Comparison of ENCODE assay signal across 8 cellular contexts in the genomic region with DNA sequence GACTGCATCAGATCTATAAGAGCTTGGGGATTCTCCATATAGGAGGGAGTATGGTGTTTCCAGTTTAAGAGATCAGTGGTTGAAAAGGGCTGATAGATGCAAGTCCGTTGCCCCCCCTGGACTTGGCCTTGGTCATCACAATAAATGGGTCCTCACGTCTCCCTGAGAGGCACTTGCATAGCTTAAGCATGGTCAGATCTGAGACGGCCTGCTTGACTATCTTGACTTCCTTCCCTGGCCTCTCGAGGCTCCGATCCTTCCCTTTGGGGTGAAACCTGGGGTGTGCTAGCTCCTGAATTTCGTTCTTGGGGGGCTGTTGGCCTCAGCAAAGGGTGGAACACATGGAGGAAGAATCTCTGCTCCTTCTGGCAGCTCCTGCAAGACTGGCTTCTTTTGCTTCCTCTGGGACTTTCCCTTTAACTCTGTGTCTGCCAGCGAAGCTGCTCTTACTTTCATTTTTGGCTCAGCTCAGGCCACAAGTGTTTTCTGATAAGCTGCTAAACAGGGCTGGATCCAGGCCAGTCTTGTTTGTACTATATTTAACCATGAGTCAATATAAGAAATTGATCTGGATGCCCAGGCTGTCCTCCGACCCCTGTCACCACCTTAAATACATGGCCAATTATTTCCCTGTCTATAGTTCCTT. TPM values are rescaled to one million over a fixed set of nuclear protein-coding genes. Genes with fewer than 3 reads are reported as not detected.
DNase-seq lines count a peak whose midpoint lies in the region; ATAC-seq, FAIRE-seq and TF ChIP-seq lines count a peak whose summit lies in the region.

No MANE protein-coding gene starts in this region.

- TF ChIP-seq CTCF in MM.1S (IDR thresholded peaks at IDR 0.05; ENCODE audit: low read length) (no peak), GM12878 (IDR thresholded peaks at IDR 0.05 in 2 of 3, conservative IDR thresholded peaks at IDR 0.05 in 1 of 3; ENCODE audit: control insufficient read depth in 2 of 3, extremely low read depth in 1 of 3, insufficient read depth in 1 of 3, low read depth in 3 of 3, low read length in 3 of 3) (no peak), transverse colon (IDR thresholded peaks at IDR 0.05) (no peak)

- WGBS in GM12878 (ENCODE audit: insufficient coverage, insufficient replicate concordance, low lambda C conversion rate, missing lambda C conversion rate), result 2% methylated on average over 8 of the region's 8 CpGs
- 24% methylated on average over 8 of the region's 8 CpGs; no CpG with 5 or more reads in 1 of the 2 donors for WGBS in transverse colon (ENCODE audit: low coverage in 1 of 2), 2 donors

- H3K4me3 ChIP-seq in MM.1S (ENCODE audit: low read length) (peak overlapping the region; percentile 38; the same call in 1 of the 2 replicates), GM12878 (peak overlapping the region; percentile 38; the same call in 1 of the 2 replicates), transverse colon (peak overlapping the region in 1 of 4 donors; percentile 39)

- BruUV-seq in GM12878 (replicated peaks; lab: Mats Ljungman, UMichigan), result no TSS peak

- RAD21 ChIA-PET in GM12878 (lab: Charles Lee; ENCODE audit: unreplicated experiment), result interaction anchor here (1.0 to 1.4 kb wide), 5 partner anchors 10 to 54 kb away, joined by 3 to 5 read pairs (median 4); partner anchors contain the start of genes ZNF32 and ZNF485

- H3K4me1 ChIP-seq in MM.1S (ENCODE audit: low read length) (peaks cover 9% of the 10 kb centered on the region), GM12878 (ENCODE audit: control insufficient read depth, insufficient read depth, low read length) (peaks cover 23% of the 10 kb centered on the region), transverse colon (peaks cover 0 to 14% (median 4%) of the 10 kb centered on the region in 4 donors)

- peak overlapping the region in 5 of 6 donors; percentile 6 to 92 (median 82) for H3K27ac Mint-ChIP-seq in naive B cell

- ATAC-seq in GM18499 (IDR thresholded peaks at IDR 0.05; ENCODE audit: insufficient read depth, unreplicated experiment), result peak; percentile 95
- peak; percentile 92 for ATAC-seq in GM21786 (IDR thresholded peaks at IDR 0.05; ENCODE audit: unreplicated experiment)
- ATAC-seq in GM12878, result peak; percentile 95
- peak; percentile 92 to 93 for ATAC-seq in naive B cell (ENCODE audit: low read depth in 2 of 2)

- H3K9ac ChIP-seq in MM.1S (ENCODE audit: low read length) (no peak overlapping the region), GM12878 (ENCODE audit: control insufficient read depth, insufficient read depth, low read length) (peak overlapping the region; percentile 56; the same call in 1 of the 2 replicates)

- H3K27me3 ChIP-seq in MM.1S (replicated peaks; ENCODE audit: insufficient read depth, low read length) (peaks cover 20% of the 10 kb centered on the region), GM12878 (replicated peaks in 1 of 2; ENCODE audit: control insufficient read depth in 2 of 2, insufficient read depth in 2 of 2, low read length in 1 of 2) (no peaks in the 10 kb centered on the region), transverse colon (no peaks in the 10 kb centered on the region)

- no peak overlapping the region for H3K27ac ChIP-seq in MM.1S (ENCODE audit: low read length)
- peak overlapping the region; percentile 91 for H3K27ac ChIP-seq in GM12878 (ENCODE audit: control insufficient read depth, insufficient read depth)
- no peak overlapping the region for H3K27ac ChIP-seq in transverse colon

- peaks cover 0 to 15% of the 10 kb centered on the region in 2 donors for H3K36me3 Mint-ChIP-seq in naive B cell

- CTCF ChIA-PET in GM12878 (lab: Yijun Ruan, JAX), result interaction anchor here (1.0 to 1.5 kb wide), 7 partner anchors 9 to 77 kb away, joined by 3 to 4 read pairs (median 3); no protein-coding TSS in a partner anchor

- TF ChIP-seq EP300 in GM12878 (IDR thresholded peaks at IDR 0.05; ENCODE audit: borderline replicate concordance in 1 of 2, control insufficient read depth in 1 of 2, low read depth in 2 of 2, low read length in 2 of 2), result 0 out of 4 replicates have a peak, but pooled peaks of 1 of the 2 experiments have one; percentile 25
- no peak for TF ChIP-seq EP300 in transverse colon (IDR thresholded peaks at IDR 0.05; ENCODE audit: low read depth)

- H3K9me3 ChIP-seq in MM.1S (replicated peaks; ENCODE audit: insufficient read depth, low read length) (no peaks in the 10 kb centered on the region), GM12878 (replicated peaks; ENCODE audit: control insufficient read depth, insufficient read depth, low read length) (peaks cover 8% of the 10 kb centered on the region), transverse colon (no peaks in the 10 kb centered on the region)

- SMC1A ChIA-PET in GM12878 (lab: Charles Lee; ENCODE audit: uncharacterized antibody, unreplicated experiment), result interaction anchor here (0.7 to 2.5 kb wide), 6 partner anchors 9 to 54 kb away, joined by 3 to 18 read pairs (median 5); partner anchors contain the start of genes ZNF32 and ZNF485

- in situ Hi-C loops in GM12878 (cut with MboI) (no loop called here), transverse colon (cut with MboI; ENCODE audit: low pct_ligation_motif_present in 1 of 4, low pct_unique_long_range_greater_than_20kb in 1 of 4, low sequenced_read_pairs in 3 of 4) (no loop called here)

- H3K4me2 ChIP-seq in MM.1S (ENCODE audit: low read depth, low read length) (peak overlapping the region; percentile 48), GM12878 (ENCODE audit: control insufficient read depth, insufficient read depth) (peak overlapping the region; percentile 67)

- no peaks in the 10 kb centered on the region for H3K79me2 ChIP-seq in MM.1S (ENCODE audit: low read length)
- H3K79me2 ChIP-seq in GM12878 (ENCODE audit: control insufficient read depth, insufficient read depth, low read length), result no peaks in the 10 kb centered on the region

- H3K9me3 Mint-ChIP-seq in naive B cell, result peaks cover 0 to 12% (median 4%) of the 10 kb centered on the region in 7 donors

- no peaks in the 10 kb centered on the region for H4K20me1 ChIP-seq in MM.1S (ENCODE audit: insufficient read depth, low read length)
- no peaks in the 10 kb centered on the region for H4K20me1 ChIP-seq in GM12878 (ENCODE audit: control insufficient read depth, insufficient read depth)

- H3K4me3 Mint-ChIP-seq in naive B cell, result peak overlapping the region; percentile 66 to 97 (median 90)

- H3K4me1 Mint-ChIP-seq in naive B cell, result peaks cover 19 to 29% (median 26%) of the 10 kb centered on the region in 3 donors

- DNase-seq in MM.1S, result peak; percentile 78
- peak; percentile 84 for DNase-seq in GM12878 (ENCODE audit: low read depth, low spot score)
- DNase-seq in naive B cell, result no peak
- no peak for DNase-seq in DMS153 treated with DMSO at 0.1 percent for 48 hours (lab: John Stamatoyannopoulos, UW; ENCODE audit: unreplicated experiment)
- no peak for DNase-seq in NCI-H2196 treated with DMSO at 0.1 percent for 48 hours (lab: John Stamatoyannopoulos, UW; ENCODE audit: unreplicated experiment)
- DNase-seq in transverse colon, result no peak

- TF ChIP-seq RAD21 in GM12878 (IDR thresholded peaks at IDR 0.05; ENCODE audit: insufficient read depth, low read depth, low read length), result 0 out of 2 replicates have a peak, but pooled peaks have one; percentile 4

- TF ChIP-seq POLR2A in GM12878 (IDR thresholded peaks at IDR 0.05; ENCODE audit: low read depth, low read length), result no peak
- TF ChIP-seq POLR2A in transverse colon (IDR thresholded peaks at IDR 0.05), result no peak

- peaks cover 0 to 2% (median 0%) of the 10 kb centered on the region in 3 donors for H3K27me3 Mint-ChIP-seq in naive B cell

- POLR2A ChIA-PET in GM12878 (lab: Charles Lee), result interaction anchor here (0.6 to 1.0 kb wide), 2 partner anchors 13 to 54 kb away, joined by 3 read pairs; no protein-coding TSS in a partner anchor

- H3K36me3 ChIP-seq in MM.1S (replicated peaks; ENCODE audit: insufficient read depth, low read length) (no peaks in the 10 kb centered on the region), GM12878 (ENCODE audit: control insufficient read depth in 2 of 2, insufficient read depth in 2 of 2, low read length in 1 of 2) (no peaks in the 10 kb centered on the region), transverse colon (no peaks in the 10 kb centered on the region)

- FAIRE-seq in GM12878 (lab: Jason Lieb, UNC), result peak; percentile 93

- H3F3A ChIP-seq in MM.1S (ENCODE audit: insufficient read depth, low read length), result peaks cover 4% of the 10 kb centered on the region; the same call in 1 of the 2 replicates

- no peaks in the 10 kb centered on the region for H3K9me2 ChIP-seq in MM.1S (replicated peaks; ENCODE audit: insufficient read depth, low read length)

- intact Hi-C loops in GM12878 (cut with micrococcal nuclease; ENCODE audit: unreplicated experiment), result loop anchor here (5.0 kb wide), 1 partner anchor 188 kb away; the partner anchor contains the start of gene HNRNPF
- intact Hi-C loops in transverse colon (cut with DNase I; ENCODE audit: low total_unique reads), result no loop called here

- 0 out of 2 replicates have a peak overlapping the region, but pooled peaks have one; percentile 30 for H2AFZ ChIP-seq in MM.1S (ENCODE audit: low read length)
- peak overlapping the region; percentile 31 for H2AFZ ChIP-seq in GM12878 (ENCODE audit: control insufficient read depth, low read depth, low read length)

RNA-seq across cellular contexts. Expression of gene ZNF485, which starts 11.2 kb away (rescaled TPM):
- total RNA-seq in GM12878 (2013; cell fraction: nucleolus; rRNA removed), result 39.2 and 44.9 TPM in 2 replicates
- 4.3 and 4.6 TPM in 2 replicates for total RNA-seq in GM12878 (2014; rRNA removed)
- total RNA-seq in GM12878 (2014; rRNA removed; fragmentation: Illumina TruSeq; extraction: Trizol), result 7.5 and 7.6 TPM in 2 replicates
- 4.1 and 5.4 TPM in 2 replicates for total RNA-seq in GM12878 (2021)
- 1.3 TPM for polyA plus RNA-seq in GM12878 (2011; ENCODE audit: low read depth)
- 7.2 and 9.8 TPM in 2 replicates for polyA plus RNA-seq in GM12878 (2011; rRNA removed)
- 7.1 and 8.3 TPM in 2 replicates for polyA plus RNA-seq in GM12878 (2011; cell fraction: cytosol; rRNA removed)
- polyA plus RNA-seq in GM12878 (2011; cell fraction: nucleus; rRNA removed), result 6.4 and 9.4 TPM in 2 replicates
- 1.5 and 3.2 TPM in 2 replicates for polyA plus RNA-seq in GM12878 (2012)
- polyA plus RNA-seq in GM12878 (2014; fragmentation: Illumina TruSeq; extraction: Trizol), result 5.2 and 5.7 TPM in 2 replicates
- 1 to 10 TPM; 4.2 TPM for polyA plus RNA-seq in GM12878 (2014; fragmentation: Nextera tagmentation; extraction: Ambion mirVana)
- 4.4 and 4.8 TPM in 2 replicates for polyA plus RNA-seq in GM12878 (2014; rRNA removed)
- 1 to 10 TPM; 3.2 to 5.7 TPM for polyA plus RNA-seq in GM12878 (2016; fragmentation: Nextera tagmentation; extraction: Ambion mirVana)
- 11.6 and 13.5 TPM in 2 replicates for polyA minus RNA-seq in GM12878 (2011; rRNA and poly(A)+ RNA removed)
- polyA minus RNA-seq in GM12878 (2011; cell fraction: cytosol; rRNA and poly(A)+ RNA removed), result 2.9 and 4.6 TPM in 2 replicates
- 11.4 and 21.2 TPM in 2 replicates for polyA minus RNA-seq in GM12878 (2011; cell fraction: nucleus; rRNA and poly(A)+ RNA removed)
- 1 to 10 TPM; 3.7 to 9.4 (median 7.4) TPM for polyA plus RNA-seq in naive B cell (ENCODE audit: low read depth in 6 of 6)
- 1 to 10 TPM in 2 of 4 donors, not detected in 2; 1.4 to 4.1 TPM for total RNA-seq in transverse colon

RNA-seq across cellular contexts. Expression of gene ZNF239, which starts 20.7 kb away (rescaled TPM):
- 1.6 and 1.9 TPM in 2 replicates for total RNA-seq in GM12878 (2013; cell fraction: nucleolus; rRNA removed)
- total RNA-seq in GM12878 (2014; rRNA removed) (0.33 and 0.68 TPM in 2 replicates), GM12878 (2014; rRNA removed; fragmentation: Illumina TruSeq; extraction: Trizol) (0.46 and 0.72 TPM in 2 replicates), GM12878 (2021) (0.35 and 0.51 TPM in 2 replicates), transverse colon (1 to 10 TPM; 1.4 to 8.2 (median 3.6) TPM)
- polyA plus RNA-seq in GM12878 (2011; ENCODE audit: low read depth), result 0.39 TPM
- polyA plus RNA-seq in GM12878 (2011; rRNA removed) (0.12 and 0.13 TPM in 2 replicates), GM12878 (2014; fragmentation: Illumina TruSeq; extraction: Trizol) (0.73 and 0.98 TPM in 2 replicates), GM12878 (2014; fragmentation: Nextera tagmentation; extraction: Ambion mirVana) (under 1 TPM; 0.33 to 0.35 TPM), GM12878 (2014; rRNA removed) (0.26 and 0.49 TPM in 2 replicates), GM12878 (2016; fragmentation: Nextera tagmentation; extraction: Ambion mirVana) (under 1 TPM; 0.35 to 0.75 TPM), naive B cell (ENCODE audit: low read depth in 6 of 6) (10 to 100 TPM in 1 of 6 donors, 1 to 10 TPM in 5; 1.9 to 14.1 (median 3.0) TPM)
- polyA plus RNA-seq in GM12878 (2011; cell fraction: cytosol; rRNA removed), result 0.03 and 0.07 TPM in 2 replicates
- polyA plus RNA-seq in GM12878 (2011; cell fraction: nucleus; rRNA removed), result not detected in 2 replicates
- 0.28 and 0.39 TPM in 2 replicates for polyA plus RNA-seq in GM12878 (2012)
- polyA minus RNA-seq in GM12878 (2011; rRNA and poly(A)+ RNA removed), result 0.10 TPM in 1 of 2 replicates, not detected in the other
- not detected in 2 replicates for polyA minus RNA-seq in GM12878 (2011; cell fraction: cytosol; rRNA and poly(A)+ RNA removed)
- polyA minus RNA-seq in GM12878 (2011; cell fraction: nucleus; rRNA and poly(A)+ RNA removed), result not detected in 2 replicates

RNA-seq across cellular contexts. Expression of gene ZNF32, which starts 53.6 kb away (rescaled TPM):
- total RNA-seq in GM12878 (2013; cell fraction: nucleolus; rRNA removed), result 12.0 and 12.3 TPM in 2 replicates
- total RNA-seq in GM12878 (2014; rRNA removed), result 2.7 and 2.8 TPM in 2 replicates
- total RNA-seq in GM12878 (2014; rRNA removed; fragmentation: Illumina TruSeq; extraction: Trizol), result 2.7 and 3.4 TPM in 2 replicates
- total RNA-seq in GM12878 (2021), result 2.8 and 4.0 TPM in 2 replicates
- polyA plus RNA-seq in GM12878 (2011; ENCODE audit: low read depth), result 19.3 TPM
- 23.0 and 27.0 TPM in 2 replicates for polyA plus RNA-seq in GM12878 (2011; rRNA removed)
- 15.4 and 15.9 TPM in 2 replicates for polyA plus RNA-seq in GM12878 (2011; cell fraction: cytosol; rRNA removed)
- polyA plus RNA-seq in GM12878 (2011; cell fraction: nucleus; rRNA removed), result 10.9 and 14.1 TPM in 2 replicates
- polyA plus RNA-seq in GM12878 (2012), result 11.8 and 12.4 TPM in 2 replicates
- polyA plus RNA-seq in GM12878 (2014; fragmentation: Illumina TruSeq; extraction: Trizol), result 4.2 TPM in 2 replicates
- polyA plus RNA-seq in GM12878 (2014; fragmentation: Nextera tagmentation; extraction: Ambion mirVana), result 1 to 10 TPM; 2.6 to 3.3 TPM
- polyA plus RNA-seq in GM12878 (2014; rRNA removed), result 1.9 and 3.2 TPM in 2 replicates
- polyA plus RNA-seq in GM12878 (2016; fragmentation: Nextera tagmentation; extraction: Ambion mirVana), result 1 to 10 TPM; 3.4 to 4.7 TPM
- 6.9 and 9.9 TPM in 2 replicates for polyA minus RNA-seq in GM12878 (2011; rRNA and poly(A)+ RNA removed)
- polyA minus RNA-seq in GM12878 (2011; cell fraction: cytosol; rRNA and poly(A)+ RNA removed), result 1.5 and 1.8 TPM in 2 replicates
- 4.2 and 8.9 TPM in 2 replicates for polyA minus RNA-seq in GM12878 (2011; cell fraction: nucleus; rRNA and poly(A)+ RNA removed)
- 100 to 1,000 TPM in 1 of 6 donors, 10 to 100 TPM in 5; 68.9 to 135 (median 83.1) TPM for polyA plus RNA-seq in naive B cell (ENCODE audit: low read depth in 6 of 6)
- 10 to 100 TPM in 3 of 4 donors, 1 to 10 TPM in 1; 9.7 to 38.6 (median 22.1) TPM for total RNA-seq in transverse colon

Comparison
In these comparisons a context has a peak if more than half of its experiments do, and no peak if none do; other contexts are left out.
1. DNase-seq: peak in MM.1S (single experiment) and GM12878 (single experiment); none in naive B cell (single experiment), DMS153 treated with DMSO at 0.1 percent for 48 hours (single experiment), NCI-H2196 treated with DMSO at 0.1 percent for 48 hours (single experiment) and transverse colon (single experiment).
2. Peak in every context shown above with its lines, with median percentiles within 50 percentile points of each other: ATAC-seq.